9 cellular contexts compared by ENCODE assay signal in the genomic region with DNA sequence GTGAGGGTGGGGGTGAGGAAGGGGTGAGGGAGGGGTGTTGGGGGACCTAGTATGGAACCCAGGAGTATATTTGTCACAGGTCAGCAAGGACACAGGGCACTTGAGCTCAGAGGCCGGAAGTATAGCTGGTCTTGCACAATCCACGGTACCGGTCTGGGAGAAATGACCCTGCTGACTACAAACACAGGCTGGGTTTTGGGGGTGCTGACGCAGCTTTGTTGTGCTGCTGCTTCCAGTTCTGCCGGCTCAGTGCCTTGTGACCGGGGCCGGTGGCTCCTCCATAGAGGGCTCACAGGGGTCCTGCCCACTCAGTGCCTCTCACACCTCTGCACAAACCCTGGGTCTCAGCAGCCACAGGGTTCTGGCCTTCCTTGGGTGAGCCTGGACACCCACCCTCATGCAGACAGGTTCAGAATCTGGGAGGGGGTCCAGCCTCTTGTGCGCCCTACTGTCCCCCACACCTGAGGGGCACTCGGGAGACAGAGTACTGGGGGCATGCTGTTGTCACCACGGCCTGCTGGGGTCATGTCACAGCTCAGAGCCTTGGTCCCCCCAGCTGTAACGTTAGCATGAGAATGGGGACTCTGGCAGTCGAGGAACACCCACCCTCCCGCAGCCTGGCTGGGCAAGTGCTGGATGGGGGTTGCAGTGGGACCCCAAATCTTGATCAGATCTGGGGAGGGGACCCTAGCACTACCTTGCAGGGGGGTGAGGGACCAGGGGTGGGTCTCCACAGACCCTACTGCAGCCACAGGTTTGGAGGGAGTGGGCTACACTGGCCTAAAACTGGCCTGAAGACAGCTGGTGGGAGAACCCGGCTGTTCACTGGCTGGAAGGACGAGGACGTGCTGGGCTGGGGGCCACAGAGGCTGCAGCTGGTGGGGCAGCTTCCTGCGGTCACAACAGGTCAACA. TPM values are rescaled to one million over a fixed set of nuclear protein-coding genes. Genes with fewer than 3 reads are reported as not detected.
DNase-seq lines count a peak whose midpoint lies in the region; ATAC-seq and TF ChIP-seq lines count a peak whose summit lies in the region.
"Had no signal": no experiment of that assay in that cellular context is flagged by ENCODE, and none has a peak within 500 bp of the region (broad histone marks: within the 10 kb centered on the region; RNA-seq: fewer than 3 reads in every experiment).

No MANE protein-coding gene starts in this region.

- intact Hi-C loops in right lobe of liver (cut with DNase I) (loop anchor here in 1 of 2 donors (10.0 kb wide), 1 partner anchor 188 kb away; no protein-coding TSS in a partner anchor), transverse colon (cut with DNase I; ENCODE audit: low total_unique reads) (no loop called here)

- peak; percentile 69 to 78 (median 72) for ATAC-seq in right lobe of liver
- ATAC-seq in HG02678 (IDR thresholded peaks at IDR 0.05; ENCODE audit: unreplicated experiment): no peak

- TF ChIP-seq CTCF in cardiac fibroblast (IDR thresholded peaks at IDR 0.05; ENCODE audit: low read depth, low read length) (no peak), right lobe of liver (IDR thresholded peaks at IDR 0.05) (no peak), transverse colon (IDR thresholded peaks at IDR 0.05) (no peak), brain microvascular endothelial cell (IDR thresholded peaks at IDR 0.05; ENCODE audit: low read depth, low read length, missing control alignments) (no peak)

- no peak for TF ChIP-seq EP300 in transverse colon (IDR thresholded peaks at IDR 0.05; ENCODE audit: low read depth)

- no peak overlapping the region for H3K4me3 ChIP-seq in cardiac fibroblast (replicated peaks in 1 of 2; ENCODE audit: low read depth in 2 of 2, low read length in 2 of 2)
- H3K4me3 ChIP-seq in right lobe of liver: peak overlapping the region in 1 of 3 donors; percentile 24
- no peak overlapping the region for H3K4me3 ChIP-seq in transverse colon
- H3K4me3 ChIP-seq in brain microvascular endothelial cell (ENCODE audit: low read depth, low read length): no peak overlapping the region

- H3K4me1 ChIP-seq in right lobe of liver (peaks cover 0 to 25% (median 6%) of the 10 kb centered on the region in 4 donors), transverse colon (peaks cover 10 to 21% (median 17%) of the 10 kb centered on the region in 4 donors)

- 0% methylated on average over 4 of the region's 17 CpGs for WGBS in right lobe of liver (ENCODE audit: insufficient coverage, low coverage, low lambda C conversion rate, missing lambda C conversion rate)
- 80% methylated on average over 2 to 15 of the region's 17 CpGs for WGBS in transverse colon (ENCODE audit: low coverage in 1 of 2), 2 donors

- H3K27ac ChIP-seq in right lobe of liver (peak overlapping the region; percentile 70 to 91 (median 79)), transverse colon (peak overlapping the region; percentile 14 to 73 (median 34)), brain microvascular endothelial cell (no peak overlapping the region)

- DNase-seq in M059J (ENCODE audit: low read depth) (peak; percentile 90), cardiac fibroblast (ENCODE audit: low read depth in 2 of 2) (peak; percentile 81 to 82), right lobe of liver (peak; percentile 88 to 92 (median 89)), transverse colon (peak; percentile 65), cortex of kidney (lab: John Stamatoyannopoulos, UW) (no peak), brain microvascular endothelial cell (no peak)
- DNase-seq: NCI-H1105 had no signal

- H3K27me3 ChIP-seq in right lobe of liver (no peaks in the 10 kb centered on the region), transverse colon (no peaks in the 10 kb centered on the region), brain microvascular endothelial cell (replicated peaks) (no peaks in the 10 kb centered on the region)

- peaks cover 0 to 1% (median 0%) of the 10 kb centered on the region in 4 donors for H3K36me3 ChIP-seq in right lobe of liver
- H3K36me3 ChIP-seq in transverse colon: peaks cover 0 to 7% (median 1%) of the 10 kb centered on the region in 4 donors
- H3K36me3 ChIP-seq in brain microvascular endothelial cell (replicated peaks): peaks cover 9% of the 10 kb centered on the region

- TF ChIP-seq POLR2A in right lobe of liver (IDR thresholded peaks at IDR 0.05) (peak; percentile 61), transverse colon (IDR thresholded peaks at IDR 0.05) (no peak)

- in situ Hi-C loops in transverse colon (cut with MboI; ENCODE audit: low pct_ligation_motif_present in 1 of 4, low pct_unique_long_range_greater_than_20kb in 1 of 4, low sequenced_read_pairs in 3 of 4) (no loop called here), brain microvascular endothelial cell (cut with HindIII; ENCODE audit: low pct_ligation_motif_present, low sequenced_read_pairs) (no loop called here)

- H3K9me3 ChIP-seq in right lobe of liver (no peaks in the 10 kb centered on the region), transverse colon (no peaks in the 10 kb centered on the region)

RNA-seq across cellular contexts. Expression of a gene that starts 17.7 kb away (rescaled TPM):
- 151 and 186 TPM in 2 replicates for total RNA-seq in M059J (2014; rRNA removed; shearing (Covaris generic))
- total RNA-seq in right lobe of liver (100 to 1,000 TPM in 1 of 6 experiments, 10 to 100 TPM in 5; 35.6 to 103 (median 65.1) TPM), transverse colon (10 to 100 TPM; 29.5 to 67.7 (median 38.5) TPM)

RNA-seq across cellular contexts. Expression of a gene that starts 20.3 kb away (rescaled TPM):
- total RNA-seq in M059J (2014; rRNA removed; shearing (Covaris generic)): 85.7 and 88.4 TPM in 2 replicates
- 10 to 100 TPM in 3 of 6 experiments, 1 to 10 TPM in 3; 6.3 to 31.7 (median 12.1) TPM for total RNA-seq in right lobe of liver
- total RNA-seq in transverse colon: 100 to 1,000 TPM in 2 of 4 donors, 10 to 100 TPM in 2; 16.3 to 105 (median 88.2) TPM

RNA-seq across cellular contexts. Expression of a gene that starts 57.8 kb away (rescaled TPM):
- 0.12 and 1.4 TPM in 2 replicates for total RNA-seq in M059J (2014; rRNA removed; shearing (Covaris generic))
- total RNA-seq in right lobe of liver (10 to 100 TPM in 4 of 6 experiments, 1 to 10 TPM in 2; 6.5 to 51.5 (median 31.2) TPM), transverse colon (1 to 10 TPM in 2 of 4 donors, not detected in 2; 1.9 to 2.7 TPM)
- total RNA-seq: glomerular endothelial cell had no signal

Comparison
In these comparisons a context has a peak if more than half of its experiments do, and no peak if none do; other contexts are left out.
1. DNase-seq: peak in M059J (single experiment), cardiac fibroblast (2 of 2), right lobe of liver (3 of 3) and transverse colon (single experiment); none in cortex of kidney (single experiment) and brain microvascular endothelial cell (single experiment).